ENCODE assay signal across 28 cellular contexts in the genomic region with DNA sequence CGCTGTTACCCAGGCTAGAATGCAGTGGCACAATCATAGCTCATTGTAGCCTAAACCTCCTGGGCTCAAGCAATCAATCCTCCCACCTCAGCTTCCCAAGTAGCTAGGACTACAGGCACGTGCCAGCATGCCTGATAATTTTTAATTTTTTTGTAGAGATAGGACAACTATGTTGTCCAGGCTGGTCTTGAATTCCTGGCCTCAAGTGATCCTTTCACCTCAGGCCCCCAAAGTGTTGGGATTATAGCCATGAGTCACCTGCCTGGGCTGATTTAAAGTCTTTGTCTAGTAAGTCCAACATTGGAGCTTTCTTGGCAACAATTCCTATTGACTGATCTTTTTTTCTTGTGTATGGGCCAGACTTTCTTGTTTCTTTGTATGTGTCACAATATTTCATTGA. TPM values are rescaled to one million over a fixed set of nuclear protein-coding genes. Genes with fewer than 3 reads are reported as not detected.
"Had no signal": no experiment of that assay in that cellular context is flagged by ENCODE, and none has a peak within 500 bp of the region (broad histone marks: within the 10 kb centered on the region; RNA-seq: fewer than 3 reads in every experiment).

No MANE protein-coding gene starts in this region.

- DNase-seq: activated B cell treated with CpG ODN at 0.5 μM for 24 hours; activated CD4-positive, alpha-beta T cell treated with anti-CD3 and anti-CD28 coated beads for 1 hour; activated CD4-positive, alpha-beta T cell treated with anti-CD3 and anti-CD28 coated beads, Interleukin-2, amount 10 ng/mL, durations not matched to agents 24 days and 14 days; activated CD4-positive, alpha-beta T cell treated with anti-CD3 and anti-CD28 coated beads, Interleukin-2, amount 50 U/mL, for 48 hours; activated CD8-positive, alpha-beta memory T cell treated with anti-CD3 and anti-CD28 coated beads, Interleukin-2, amount 10 ng/mL, durations not matched to agents 7 days and 5 days; activated effector memory CD4-positive, alpha-beta T cell treated with anti-CD3 and anti-CD28 coated beads, Interleukin-2, amount 50 U/mL, for 16 hours; activated naive CD4-positive, alpha-beta T cell treated with Interleukin-2 at 50 U/mL for 16 hours; activated naive CD8-positive, alpha-beta T cell treated with anti-CD3 and anti-CD28 coated beads, Interleukin-2, amount 50 U/mL, for 24 hours; activated T-cell treated with anti-CD3 and anti-CD28 coated beads, Interleukin-2, amount 50 U/mL, for 24 hours; amniotic stem cell; body of pancreas; Karpas-422; NCI-H1092; NCI-H1417 treated with DMSO at 0.1 percent for 48 hours; NCI-H1694; NCI-H2029; NCI-H2107; NCI-H2171 treated with DMSO at 0.1 percent for 48 hours; NCI-H226; NCI-H526; NCI-H774; SHP77 treated with DMSO at 0.1 percent for 48 hours had no signal

- H3K27me3 ChIP-seq: ascending aorta, body of pancreas had no signal

- ATAC-seq: activated CD8-positive, alpha-beta memory T cell treated with anti-CD3 and anti-CD28 coated beads, Interleukin-2, amount 10 ng/mL, durations not matched to agents 7 days and 5 days; activated naive CD4-positive, alpha-beta T cell treated with anti-CD3 and anti-CD28 coated beads, Interleukin-2, amount 50 U/mL, for 72 hours; activated naive CD8-positive, alpha-beta T cell treated with anti-CD3 and anti-CD28 coated beads, Interleukin-2, amount 50 U/mL, for 24 hours; body of pancreas; K562 had no signal

- H3K36me3 ChIP-seq: ascending aorta, cardiac muscle cell had no signal

- H3K4me3 ChIP-seq: ascending aorta, body of pancreas, cardiac muscle cell, K562 had no signal

- H3K9me3 ChIP-seq: ascending aorta, body of pancreas had no signal

- H3K27ac ChIP-seq: ascending aorta, body of pancreas, cardiac muscle cell had no signal

RNA-seq across cellular contexts. Expression of a gene that starts 28.1 kb away (rescaled TPM):
- total RNA-seq: activated B cell treated with CpG ODN at 0.5 μM for 24 hours; activated CD4-positive, alpha-beta T cell treated with anti-CD3 and anti-CD28 coated beads, Interleukin-2, amount 10 ng/mL, durations not matched to agents 24 days and 14 days; activated CD8-positive, alpha-beta memory T cell treated with anti-CD3 and anti-CD28 coated beads, Interleukin-2, amount 10 ng/mL, durations not matched to agents 7 days and 5 days; activated naive CD4-positive, alpha-beta T cell treated with anti-CD3 and anti-CD28 coated beads, Interleukin-2, amount 50 U/mL, for 72 hours; ascending aorta; body of pancreas; cardiac muscle cell; K562; NCI-H460; SK-MEL-5 had no signal
